Comparison of ENCODE assay signal across 12 cellular contexts in the genomic region with DNA sequence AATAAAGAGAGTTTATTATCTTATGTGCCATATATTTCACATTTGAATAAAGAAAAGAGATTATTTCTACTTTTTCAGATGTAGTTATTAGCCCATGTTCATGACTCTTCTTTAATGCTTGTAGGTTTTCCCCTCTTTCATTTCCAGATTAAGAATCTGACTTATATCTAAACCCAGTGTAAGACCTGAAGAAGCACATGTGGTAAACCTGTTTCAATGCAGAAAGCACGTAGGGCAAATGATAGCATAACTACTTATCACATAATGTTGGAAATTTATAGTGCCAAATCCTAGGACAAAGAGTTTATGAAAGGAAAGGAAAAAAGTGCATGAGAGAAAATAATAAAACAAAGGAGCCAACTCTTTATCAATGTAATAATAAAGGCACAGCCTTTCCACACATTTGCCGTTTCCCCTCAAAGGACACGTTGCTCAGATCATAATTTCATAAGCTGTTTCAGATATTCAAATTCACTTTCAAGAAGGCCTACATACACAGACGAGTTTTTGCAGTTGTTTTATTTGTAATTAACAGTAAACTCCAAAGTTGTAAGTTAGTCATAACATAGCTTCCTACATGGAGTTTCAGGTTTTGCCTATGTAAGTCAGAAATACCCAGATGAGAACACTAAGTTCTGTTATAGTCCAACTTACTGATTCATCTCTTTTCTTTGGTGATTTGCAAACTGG.
DNase-seq lines count a peak whose midpoint lies in the region; ATAC-seq, FAIRE-seq and TF ChIP-seq lines count a peak whose summit lies in the region.
"Had no signal": no experiment of that assay in that cellular context is flagged by ENCODE, and none has a peak within 500 bp of the region (broad histone marks: within the 10 kb centered on the region; RNA-seq: fewer than 3 reads in every experiment).

No MANE protein-coding gene starts in this region.

- H3K27ac ChIP-seq in SK-N-SH (ENCODE audit: low read depth in 2 of 2, low read length in 1 of 2) = no peak overlapping the region

- H3K36me3 ChIP-seq in SK-N-SH (replicated peaks in 1 of 2; ENCODE audit: control insufficient read depth in 1 of 2, insufficient read depth in 2 of 2, low read length in 1 of 2) (no peaks in the 10 kb centered on the region), Caco-2 (ENCODE audit: control insufficient read depth, insufficient read depth, low read length) (no peaks in the 10 kb centered on the region)

- FAIRE-seq in A204.1 (lab: Jason Lieb, UNC) = peak; percentile 3

- H3K9me3 ChIP-seq in SK-N-SH (no peaks in the 10 kb centered on the region), Caco-2 (no peaks in the 10 kb centered on the region)

- TF ChIP-seq CTCF in SK-N-SH (IDR thresholded peaks at IDR 0.05) (no peak), Caco-2 (IDR thresholded peaks at IDR 0.05; ENCODE audit: insufficient read depth in 1 of 2, low read depth in 1 of 2, low read length in 1 of 2, severe bottlenecking in 1 of 2, unreplicated experiment in 1 of 2) (no peak)

- H3K9ac ChIP-seq in SK-N-SH = no peak overlapping the region

- TF ChIP-seq EP300 in SK-N-SH (IDR thresholded peaks at IDR 0.05; ENCODE audit: borderline replicate concordance in 1 of 2, low read depth in 1 of 2, low read length in 1 of 2) = no peak

- peaks cover 7% of the 10 kb centered on the region for H3K9me3 Mint-ChIP-seq in Caco-2 (ENCODE audit: unreplicated experiment)

- no peaks in the 10 kb centered on the region for H4K20me1 ChIP-seq in SK-N-SH (ENCODE audit: insufficient read depth)

- no peaks in the 10 kb centered on the region for H3K27me3 Mint-ChIP-seq in Caco-2 (ENCODE audit: insufficient read depth, unreplicated experiment)
- H3K27me3 Mint-ChIP-seq: B cell had no signal

- ATAC-seq in GM18870 (IDR thresholded peaks at IDR 0.05; ENCODE audit: unreplicated experiment) (peak; percentile 94), GM21786 (IDR thresholded peaks at IDR 0.05; ENCODE audit: unreplicated experiment) (peak; percentile 90), HG03378 (IDR thresholded peaks at IDR 0.05; ENCODE audit: unreplicated experiment) (peak; percentile 95)

- H3K27me3 ChIP-seq in SK-N-SH (ENCODE audit: insufficient read depth) = no peaks in the 10 kb centered on the region
- no peaks in the 10 kb centered on the region for H3K27me3 ChIP-seq in Caco-2 (replicated peaks; ENCODE audit: control insufficient read depth, insufficient read depth, low read length)

- no TSS peak for BruUV-seq in Caco-2 (replicated peaks; lab: Mats Ljungman, UMichigan)

- H3K4me3 Mint-ChIP-seq in Caco-2 (ENCODE audit: unreplicated experiment) = no peak overlapping the region
- H3K4me3 Mint-ChIP-seq: B cell had no signal

- no peak for TF ChIP-seq RAD21 in SK-N-SH (IDR thresholded peaks at IDR 0.05; ENCODE audit: low read length)

- H3K36me3 Mint-ChIP-seq in Caco-2 (ENCODE audit: insufficient read depth, unreplicated experiment) = no peaks in the 10 kb centered on the region

- CTCF ChIA-PET in SK-N-SH (lab: Yijun Ruan, JAX) (interaction anchor here (0.8 kb wide), 1 partner anchor 23 kb away, joined by 3 read pairs; no protein-coding TSS in a partner anchor), Caco-2 (lab: Charles Lee) (no interaction called here)

- WGBS in SK-N-SH (ENCODE audit: low lambda C conversion rate) = 3% methylated on average over 4 of the region's 4 CpGs

- intact Hi-C loops in Caco-2 (cut with micrococcal nuclease; ENCODE audit: unreplicated experiment) = no loop called here

- POLR2A ChIA-PET in SK-N-SH (lab: Yijun Ruan, JAX) (no interaction called here), Caco-2 (lab: Charles Lee) (no interaction called here)

- H3K4me1 Mint-ChIP-seq in Caco-2 (ENCODE audit: low read depth, unreplicated experiment) = peaks cover 13% of the 10 kb centered on the region

- DNase-seq in DMS153 treated with DMSO at 0.1 percent for 48 hours (lab: John Stamatoyannopoulos, UW; ENCODE audit: unreplicated experiment) (no peak), SK-N-SH (no peak), Caco-2 (no peak), hypothalamus (lab: John Stamatoyannopoulos, UW) (no peak)
- DNase-seq: effector CD8-positive, alpha-beta T cell; Karpas-422; NCI-H510A treated with DMSO at 0.1 percent for 48 hours had no signal

- no peaks in the 10 kb centered on the region for H3K9me2 ChIP-seq in SK-N-SH

- H3K27ac Mint-ChIP-seq in Caco-2 (ENCODE audit: unreplicated experiment) = no peak overlapping the region
- H3K27ac Mint-ChIP-seq: B cell had no signal

- H2AFZ ChIP-seq in SK-N-SH (ENCODE audit: low read depth) = no peak overlapping the region

- H3K4me1 ChIP-seq in SK-N-SH (ENCODE audit: control insufficient read depth in 1 of 2, insufficient read depth in 2 of 2, low read depth in 1 of 2, low read length in 1 of 2) = no peaks in the 10 kb centered on the region
- H3K4me1 ChIP-seq in Caco-2 = peaks cover 12% of the 10 kb centered on the region

- no peaks in the 10 kb centered on the region for H3F3A ChIP-seq in SK-N-SH (replicated peaks; ENCODE audit: insufficient read depth)

- H3K4me2 ChIP-seq in SK-N-SH = no peak overlapping the region

- H3K4me3 ChIP-seq in SK-N-SH (ENCODE audit: low read depth in 2 of 2, low read length in 1 of 2) (no peak overlapping the region), Caco-2 (ENCODE audit: low read depth, low read length) (no peak overlapping the region)

- H3K79me2 ChIP-seq in SK-N-SH (ENCODE audit: insufficient read depth) = no peaks in the 10 kb centered on the region

TF ChIP-seq in SK-N-SH, 30 proteins besides CTCF, POLR2A, EP300 and RAD21 (continues in another document):
- TF ChIP-seq GABPA (IDR thresholded peaks at IDR 0.05; ENCODE audit: low read depth) (no peak), FOSL2 (IDR thresholded peaks at IDR 0.05; ENCODE audit: borderline replicate concordance, low read depth) (no peak), RCOR1 (IDR thresholded peaks at IDR 0.05; ENCODE audit: low read length) (no peak), MXI1 (IDR thresholded peaks at IDR 0.05; ENCODE audit: low read depth, low read length) (no peak), NFIC (IDR thresholded peaks at IDR 0.05; ENCODE audit: borderline replicate concordance) (no peak), CHD2 (IDR thresholded peaks at IDR 0.05; ENCODE audit: low read length, partially characterized antibody) (no peak)
- TF ChIP-seq, protein P1, sequence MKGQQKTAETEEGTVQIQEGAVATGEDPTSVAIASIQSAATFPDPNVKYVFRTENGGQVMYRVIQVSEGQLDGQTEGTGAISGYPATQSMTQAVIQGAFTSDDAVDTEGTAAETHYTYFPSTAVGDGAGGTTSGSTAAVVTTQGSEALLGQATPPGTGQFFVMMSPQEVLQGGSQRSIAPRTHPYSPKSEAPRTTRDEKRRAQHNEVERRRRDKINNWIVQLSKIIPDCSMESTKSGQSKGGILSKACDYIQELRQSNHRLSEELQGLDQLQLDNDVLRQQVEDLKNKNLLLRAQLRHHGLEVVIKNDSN (IDR thresholded peaks at IDR 0.05; ENCODE audit: borderline replicate concordance, low read depth) = no peak
- TF ChIP-seq, protein P2, sequence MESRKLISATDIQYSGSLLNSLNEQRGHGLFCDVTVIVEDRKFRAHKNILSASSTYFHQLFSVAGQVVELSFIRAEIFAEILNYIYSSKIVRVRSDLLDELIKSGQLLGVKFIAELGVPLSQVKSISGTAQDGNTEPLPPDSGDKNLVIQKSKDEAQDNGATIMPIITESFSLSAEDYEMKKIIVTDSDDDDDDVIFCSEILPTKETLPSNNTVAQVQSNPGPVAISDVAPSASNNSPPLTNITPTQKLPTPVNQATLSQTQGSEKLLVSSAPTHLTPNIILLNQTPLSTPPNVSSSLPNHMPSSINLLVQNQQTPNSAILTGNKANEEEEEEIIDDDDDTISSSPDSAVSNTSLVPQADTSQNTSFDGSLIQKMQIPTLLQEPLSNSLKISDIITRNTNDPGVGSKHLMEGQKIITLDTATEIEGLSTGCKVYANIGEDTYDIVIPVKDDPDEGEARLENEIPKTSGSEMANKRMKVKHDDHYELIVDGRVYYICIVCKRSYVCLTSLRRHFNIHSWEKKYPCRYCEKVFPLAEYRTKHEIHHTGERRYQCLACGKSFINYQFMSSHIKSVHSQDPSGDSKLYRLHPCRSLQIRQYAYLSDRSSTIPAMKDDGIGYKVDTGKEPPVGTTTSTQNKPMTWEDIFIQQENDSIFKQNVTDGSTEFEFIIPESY (IDR thresholded peaks at IDR 0.05; ENCODE audit: borderline replicate concordance, low read depth) = no peak
- TF ChIP-seq, protein P3, sequence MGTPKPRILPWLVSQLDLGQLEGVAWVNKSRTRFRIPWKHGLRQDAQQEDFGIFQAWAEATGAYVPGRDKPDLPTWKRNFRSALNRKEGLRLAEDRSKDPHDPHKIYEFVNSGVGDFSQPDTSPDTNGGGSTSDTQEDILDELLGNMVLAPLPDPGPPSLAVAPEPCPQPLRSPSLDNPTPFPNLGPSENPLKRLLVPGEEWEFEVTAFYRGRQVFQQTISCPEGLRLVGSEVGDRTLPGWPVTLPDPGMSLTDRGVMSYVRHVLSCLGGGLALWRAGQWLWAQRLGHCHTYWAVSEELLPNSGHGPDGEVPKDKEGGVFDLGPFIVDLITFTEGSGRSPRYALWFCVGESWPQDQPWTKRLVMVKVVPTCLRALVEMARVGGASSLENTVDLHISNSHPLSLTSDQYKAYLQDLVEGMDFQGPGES (IDR thresholded peaks at IDR 0.05; ENCODE audit: low read depth, low read length) = no peak
- TF ChIP-seq, protein P4, sequence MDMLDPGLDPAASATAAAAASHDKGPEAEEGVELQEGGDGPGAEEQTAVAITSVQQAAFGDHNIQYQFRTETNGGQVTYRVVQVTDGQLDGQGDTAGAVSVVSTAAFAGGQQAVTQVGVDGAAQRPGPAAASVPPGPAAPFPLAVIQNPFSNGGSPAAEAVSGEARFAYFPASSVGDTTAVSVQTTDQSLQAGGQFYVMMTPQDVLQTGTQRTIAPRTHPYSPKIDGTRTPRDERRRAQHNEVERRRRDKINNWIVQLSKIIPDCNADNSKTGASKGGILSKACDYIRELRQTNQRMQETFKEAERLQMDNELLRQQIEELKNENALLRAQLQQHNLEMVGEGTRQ (IDR thresholded peaks at IDR 0.05; ENCODE audit: borderline replicate concordance, low read depth, low read length) = no peak
